In genomic region chr17:58487589-58488427, GRCh38 we compare ENCODE assay signal across 8 cellular contexts. TPM values are rescaled to one million over a fixed set of nuclear protein-coding genes. Genes with fewer than 3 reads are reported as not detected.
DNase-seq lines count a peak whose midpoint lies in the region; ATAC-seq, FAIRE-seq and TF ChIP-seq lines count a peak whose summit lies in the region.

TSS of gene HSF5 (minus strand) at chr17:58488408. CDS start at chr17:58488274, 134 bp downstream.

- 95 to 99% methylated on average over 67 to 98 of the region's 98 CpGs for WGBS in endodermal cell (ENCODE audit: insufficient coverage in 1 of 2, insufficient read length in 1 of 2), 2 experiments

- H3K27ac ChIP-seq in endodermal cell (ENCODE audit: low read depth, low read length) (no peak within 1 kb of the TSS), WERI-Rb-1 (no peak within 1 kb of the TSS)

- TF ChIP-seq CTCF in GM12875 (IDR thresholded peaks at IDR 0.05; ENCODE audit: borderline replicate concordance, insufficient read depth, low read depth, low read length) = peak; percentile 40; the same call in 1 of the 2 replicates
- TF ChIP-seq CTCF in endodermal cell (conservative IDR thresholded peaks at IDR 0.05) = peak; percentile 65
- TF ChIP-seq CTCF in WERI-Rb-1 (IDR thresholded peaks at IDR 0.05; ENCODE audit: low read depth, low read length) = no peak

- no peaks in the 10 kb centered on the region for H3K4me1 ChIP-seq in endodermal cell (ENCODE audit: control insufficient read depth, insufficient read depth, low read length)

- H3K9ac ChIP-seq in endodermal cell (ENCODE audit: extremely low read depth, low read length, poor library complexity, severe bottlenecking) = no peak within 1 kb of the TSS

- ATAC-seq in HG02610 (IDR thresholded peaks at IDR 0.05; ENCODE audit: unreplicated experiment) = no peak

- H3K4me3 Mint-ChIP-seq in endodermal cell = no peak within 1 kb of the TSS

- H3K27me3 Mint-ChIP-seq in endodermal cell (ENCODE audit: insufficient read depth) = peaks cover 3% of the 10 kb centered on the region

- no peak for FAIRE-seq in H54 (lab: Jason Lieb, UNC)

- DNase-seq in activated CD4-positive, alpha-beta T cell treated with anti-CD3 and anti-CD28 coated beads, Interleukin-2, amount 50 U/mL, for 24 hours (ENCODE audit: low read depth in 1 of 2, low spot score in 1 of 2) = peak; percentile 48 to 58
- DNase-seq in endodermal cell = peak; percentile 90
- peak; percentile 67 for DNase-seq in stimulated activated CD4-positive, alpha-beta T cell treated with anti-CD3 and anti-CD28 coated beads, Interleukin-1b, Interleukin-23, amount 100 ng/mL, for 48 hours
- no peak for DNase-seq in NCI-H524 treated with DMSO at 0.1 percent for 48 hours (lab: John Stamatoyannopoulos, UW)
- DNase-seq in WERI-Rb-1 = no peak
- no peak for DNase-seq in H54 (ENCODE audit: insufficient read length, low spot score)

- H3K4me1 Mint-ChIP-seq in endodermal cell = no peaks in the 10 kb centered on the region

- peaks cover 43% of the 10 kb centered on the region for H3K36me3 Mint-ChIP-seq in endodermal cell (ENCODE audit: low read depth)

- H3K4me3 ChIP-seq in GM12875 (ENCODE audit: low read depth, low read length) = no peak within 1 kb of the TSS
- H3K4me3 ChIP-seq in endodermal cell (ENCODE audit: low read length) = no peak within 1 kb of the TSS
- H3K4me3 ChIP-seq in WERI-Rb-1 (ENCODE audit: low read depth, low read length) = no peak within 1 kb of the TSS

- H3K36me3 ChIP-seq in endodermal cell (ENCODE audit: control insufficient read depth, insufficient read depth, low read length) (peaks cover 41% of the 10 kb centered on the region), WERI-Rb-1 (peaks cover 48% of the 10 kb centered on the region)

- H3K9me3 ChIP-seq in endodermal cell (ENCODE audit: control insufficient read depth, low read length) = no peaks in the 10 kb centered on the region
- H3K9me3 ChIP-seq in WERI-Rb-1 (ENCODE audit: severe bottlenecking) = no peaks in the 10 kb centered on the region

- no peak within 1 kb of the TSS for H3K27ac Mint-ChIP-seq in endodermal cell

- no peak for TF ChIP-seq POLR2A in H54 (IDR thresholded peaks at IDR 0.05; ENCODE audit: low read depth, low read length)

- H3K9me3 Mint-ChIP-seq in endodermal cell = no peaks in the 10 kb centered on the region

- no peaks in the 10 kb centered on the region for H3K27me3 ChIP-seq in endodermal cell (ENCODE audit: control insufficient read depth, insufficient read depth, low read length, poor library complexity, severe bottlenecking)
- no peaks in the 10 kb centered on the region for H3K27me3 ChIP-seq in WERI-Rb-1 (ENCODE audit: insufficient read depth, low read depth, severe bottlenecking)

RNA-seq across cellular contexts. Expression of gene HSF5, which starts in this region (rescaled TPM):
- total RNA-seq in endodermal cell = under 1 TPM; 0.09 to 0.22 TPM
- 0.04 TPM for polyA plus RNA-seq in endodermal cell (2013, experiment 1 of 2)
- polyA plus RNA-seq in endodermal cell (2013, experiment 2 of 2) = not detected

Comparison
In these comparisons a context has a peak if more than half of its experiments do, and no peak if none do; other contexts are left out.
1. Peak in DNase-seq in endodermal cell; RNA of the gene not detected or under 1 TPM.
2. DNase-seq: peak in activated CD4-positive, alpha-beta T cell treated with anti-CD3 and anti-CD28 coated beads, Interleukin-2, amount 50 U/mL, for 24 hours (2 of 2) and stimulated activated CD4-positive, alpha-beta T cell treated with anti-CD3 and anti-CD28 coated beads, Interleukin-1b, Interleukin-23, amount 100 ng/mL, for 48 hours (single experiment); none in NCI-H524 treated with DMSO at 0.1 percent for 48 hours (single experiment), WERI-Rb-1 (single experiment) and H54 (single experiment).